8 cellular contexts compared by ENCODE assay signal in genomic region chr17:36545465-36546417, GRCh38. TPM values are rescaled to one million over a fixed set of nuclear protein-coding genes. Genes with fewer than 3 reads are reported as not detected.
DNase-seq lines count a peak whose midpoint lies in the region; ATAC-seq and TF ChIP-seq lines count a peak whose summit lies in the region.

No MANE protein-coding gene starts in this region.

- DNase-seq in COLO668 (lab: John Stamatoyannopoulos, UW; ENCODE audit: unreplicated experiment), result peak; percentile 94
- DNase-seq in GM20000 (ENCODE audit: low spot score), result peak; percentile 97
- peak; percentile 99 for DNase-seq in HT-29 (ENCODE audit: low spot score)
- DNase-seq in NK-92 (lab: John Stamatoyannopoulos, UW; ENCODE audit: unreplicated experiment), result peak; percentile 65
- peak; percentile 98 for DNase-seq in activated CD8-positive, alpha-beta memory T cell treated with anti-CD3 and anti-CD28 coated beads, Interleukin-2, amount 10 ng/mL, durations not matched to agents 7 days and 5 days
- peak; percentile 97 to 99 (median 98) for DNase-seq in effector memory CD8-positive, alpha-beta T cell
- peak; percentile 99 for DNase-seq in mesenteric fat pad (ENCODE audit: low spot score)
- DNase-seq in stimulated activated CD8-positive, alpha-beta memory T cell treated with anti-CD3 and anti-CD28 coated beads, Interleukin-12 subunit alpha, Interleukin-12 subunit beta, amount 100 ng/mL, for 4 hours (ENCODE audit: low read depth), result peak; percentile 92

- CTCF ChIA-PET in activated CD8-positive, alpha-beta memory T cell treated with anti-CD3 and anti-CD28 coated beads, Interleukin-2, amount 10 ng/mL, durations not matched to agents 7 days and 5 days (lab: Charles Lee), result interaction anchor here (0.6 to 3.8 kb wide), 6 partner anchors 11 to 63 kb away, joined by 3 to 48 read pairs (median 8); partner anchors contain the start of genes DHRS11, MRM1, MYO19 and PIGW

- peak overlapping the region; percentile 96 for H3K27ac Mint-ChIP-seq in activated CD8-positive, alpha-beta memory T cell treated with anti-CD3 and anti-CD28 coated beads, Interleukin-2, amount 10 ng/mL, durations not matched to agents 7 days and 5 days
- peak overlapping the region; percentile 98 for H3K27ac Mint-ChIP-seq in effector memory CD8-positive, alpha-beta T cell

- peak; percentile 81 for ATAC-seq in activated CD8-positive, alpha-beta memory T cell treated with anti-CD3 and anti-CD28 coated beads, Interleukin-2, amount 10 ng/mL, durations not matched to agents 7 days and 5 days
- peak; percentile 75 for ATAC-seq in effector memory CD8-positive, alpha-beta T cell (replicated peaks)

- no peaks in the 10 kb centered on the region for H3K27me3 Mint-ChIP-seq in activated CD8-positive, alpha-beta memory T cell treated with anti-CD3 and anti-CD28 coated beads, Interleukin-2, amount 10 ng/mL, durations not matched to agents 7 days and 5 days
- H3K27me3 Mint-ChIP-seq in effector memory CD8-positive, alpha-beta T cell, result no peaks in the 10 kb centered on the region

- no peaks in the 10 kb centered on the region for H3K9me3 Mint-ChIP-seq in activated CD8-positive, alpha-beta memory T cell treated with anti-CD3 and anti-CD28 coated beads, Interleukin-2, amount 10 ng/mL, durations not matched to agents 7 days and 5 days (ENCODE audit: low read depth)
- no peaks in the 10 kb centered on the region for H3K9me3 Mint-ChIP-seq in effector memory CD8-positive, alpha-beta T cell

- peaks cover 36% of the 10 kb centered on the region for H3K36me3 Mint-ChIP-seq in activated CD8-positive, alpha-beta memory T cell treated with anti-CD3 and anti-CD28 coated beads, Interleukin-2, amount 10 ng/mL, durations not matched to agents 7 days and 5 days
- H3K36me3 Mint-ChIP-seq in effector memory CD8-positive, alpha-beta T cell (ENCODE audit: insufficient read depth), result peaks cover 63% of the 10 kb centered on the region

- TF ChIP-seq CTCF in GM20000 (IDR thresholded peaks at IDR 0.05; ENCODE audit: extremely low read depth, missing control alignments), result no peak

- H3K4me3 Mint-ChIP-seq in activated CD8-positive, alpha-beta memory T cell treated with anti-CD3 and anti-CD28 coated beads, Interleukin-2, amount 10 ng/mL, durations not matched to agents 7 days and 5 days, result peak overlapping the region; percentile 100
- H3K4me3 Mint-ChIP-seq in effector memory CD8-positive, alpha-beta T cell, result peak overlapping the region; percentile 96

- peaks cover 37% of the 10 kb centered on the region for H3K4me1 Mint-ChIP-seq in activated CD8-positive, alpha-beta memory T cell treated with anti-CD3 and anti-CD28 coated beads, Interleukin-2, amount 10 ng/mL, durations not matched to agents 7 days and 5 days
- peaks cover 28 to 31% of the 10 kb centered on the region in 2 donors for H3K4me1 Mint-ChIP-seq in effector memory CD8-positive, alpha-beta T cell (ENCODE audit: low read depth in 2 of 2)

RNA-seq across cellular contexts. Expression of gene GGNBP2, which starts 1.0 kb away (rescaled TPM):
- total RNA-seq in HT-29 (2014; rRNA removed; shearing (Covaris generic)), result 54.1 and 55.1 TPM in 2 replicates
- total RNA-seq in activated CD8-positive, alpha-beta memory T cell treated with anti-CD3 and anti-CD28 coated beads, Interleukin-2, amount 10 ng/mL, durations not matched to agents 7 days and 5 days, result 100 to 1,000 TPM in 1 of 2 experiments, 10 to 100 TPM in 1; 96.5 to 113 TPM
- total RNA-seq in mesenteric fat pad, result 75.4 TPM

RNA-seq across cellular contexts. Expression of gene PIGW, which starts 11.0 kb away (rescaled TPM):
- total RNA-seq in HT-29 (2014; rRNA removed; shearing (Covaris generic)), result 25.7 and 25.9 TPM in 2 replicates
- total RNA-seq in activated CD8-positive, alpha-beta memory T cell treated with anti-CD3 and anti-CD28 coated beads, Interleukin-2, amount 10 ng/mL, durations not matched to agents 7 days and 5 days, result 10 to 100 TPM in 1 of 2 experiments, 1 to 10 TPM in 1; 9.6 to 17.4 TPM
- total RNA-seq in mesenteric fat pad, result 8.9 TPM

RNA-seq across cellular contexts. Expression of gene MYO19, which starts 11.1 kb away (rescaled TPM):
- 398 and 436 TPM in 2 replicates for total RNA-seq in HT-29 (2014; rRNA removed; shearing (Covaris generic))
- total RNA-seq in activated CD8-positive, alpha-beta memory T cell treated with anti-CD3 and anti-CD28 coated beads, Interleukin-2, amount 10 ng/mL, durations not matched to agents 7 days and 5 days, result 100 to 1,000 TPM; 140 to 161 TPM
- total RNA-seq in mesenteric fat pad, result 46.8 TPM

RNA-seq across cellular contexts. Expression of gene DHRS11, which starts 45.9 kb away (rescaled TPM):
- 124 TPM in 2 replicates for total RNA-seq in HT-29 (2014; rRNA removed; shearing (Covaris generic))
- total RNA-seq in activated CD8-positive, alpha-beta memory T cell treated with anti-CD3 and anti-CD28 coated beads, Interleukin-2, amount 10 ng/mL, durations not matched to agents 7 days and 5 days, result 1 to 10 TPM; 4.5 to 8.0 TPM
- 16.3 TPM for total RNA-seq in mesenteric fat pad

RNA-seq across cellular contexts. Expression of gene MRM1, which starts 55.6 kb away (rescaled TPM):
- 25.6 and 28.3 TPM in 2 replicates for total RNA-seq in HT-29 (2014; rRNA removed; shearing (Covaris generic))
- total RNA-seq in activated CD8-positive, alpha-beta memory T cell treated with anti-CD3 and anti-CD28 coated beads, Interleukin-2, amount 10 ng/mL, durations not matched to agents 7 days and 5 days, result 10 to 100 TPM; 13.6 to 17.0 TPM
- total RNA-seq in mesenteric fat pad, result 4.1 TPM

Comparison
In these comparisons a context has a peak if more than half of its experiments do, and no peak if none do; other contexts are left out.
1. Peak in every context shown above with its lines: DNase-seq and ATAC-seq.